ENCODE assay signal across 14 cellular contexts in genomic region chr5:1282139-1282992, GRCh38. TPM values are rescaled to one million over a fixed set of nuclear protein-coding genes. Genes with fewer than 3 reads are reported as not detected.
DNase-seq lines count a peak whose midpoint lies in the region; ATAC-seq and TF ChIP-seq lines count a peak whose summit lies in the region.
"Had no signal": no experiment of that assay in that cellular context is flagged by ENCODE, and none has a peak within 500 bp of the region (broad histone marks: within the 10 kb centered on the region; RNA-seq: fewer than 3 reads in every experiment).

No MANE protein-coding gene starts in this region.

- intact Hi-C loops in right cardiac atrium (cut with DNase I) = no loop called here
- intact Hi-C loops in thyroid gland (cut with DNase I) = no loop called here

- H3K9me3 ChIP-seq in right cardiac atrium (ENCODE audit: control insufficient read depth, low read length) (no peaks in the 10 kb centered on the region), thyroid gland (no peaks in the 10 kb centered on the region)

- 78% methylated on average over 37 of the region's 37 CpGs for WGBS in right cardiac atrium
- 53 to 73% methylated on average over 19 to 30 of the region's 37 CpGs for WGBS in thyroid gland, 2 donors

- peak overlapping the region; percentile 82 for H3K27ac ChIP-seq in RWPE1
- no peak overlapping the region for H3K27ac ChIP-seq in right cardiac atrium (ENCODE audit: low read length)
- H3K27ac ChIP-seq in thyroid gland = no peak overlapping the region
- H3K27ac ChIP-seq: HL-60 had no signal

- POLR2A ChIA-PET in RWPE1 (lab: Yijun Ruan, JAX; ENCODE audit: low non-redundant PET) = no interaction called here

- DNase-seq in activated effector memory CD4-positive, alpha-beta T cell treated with anti-CD3 and anti-CD28 coated beads, Interleukin-2, amount 50 U/mL, for 16 hours = peak; percentile 61
- DNase-seq in activated effector memory CD4-positive, alpha-beta T cell treated with Interleukin-2 at 50 U/mL for 16 hours = no peak
- DNase-seq in RWPE1 (ENCODE audit: low spot score) (peak; percentile 70), right cardiac atrium (peak in 2 of 3 donors; percentile 22 to 72), thyroid gland (peak; percentile 17 to 22), left lobe of liver (ENCODE audit: low spot score) (no peak), inferior parietal cortex (ENCODE audit: extremely low spot score) (no peak)
- DNase-seq in activated CD4-positive, alpha-beta T cell treated with anti-CD3 and anti-CD28 coated beads for 4 hours = no peak
- DNase-seq: activated CD8-positive, alpha-beta memory T cell treated with anti-CD3 and anti-CD28 coated beads, Interleukin-2, amount 10 ng/mL, durations not matched to agents 7 days and 5 days; Calu3; mesenchymal stem cell; small intestine had no signal

- CTCF ChIA-PET in RWPE1 (lab: Yijun Ruan, JAX) = interaction anchor here (0.6 to 0.7 kb wide), 2 partner anchors 16 to 43 kb away, joined by 3 to 4 read pairs; no protein-coding TSS in a partner anchor

- no peaks in the 10 kb centered on the region for H3K36me3 ChIP-seq in thyroid gland

- no peak for TF ChIP-seq CTCF in RWPE1 (conservative IDR thresholded peaks at IDR 0.05; ENCODE audit: low read depth)
- TF ChIP-seq CTCF in thyroid gland (IDR thresholded peaks at IDR 0.05) = no peak

- H3K4me1 ChIP-seq in right cardiac atrium (ENCODE audit: control insufficient read depth, insufficient read depth, low read length) (no peaks in the 10 kb centered on the region), thyroid gland (no peaks in the 10 kb centered on the region)

- H3K27me3 ChIP-seq in right cardiac atrium (ENCODE audit: control insufficient read depth, insufficient read depth) (no peaks in the 10 kb centered on the region), thyroid gland (no peaks in the 10 kb centered on the region)

- H3K4me3 ChIP-seq in right cardiac atrium (ENCODE audit: low read length) (no peak overlapping the region), thyroid gland (replicated peaks in 1 of 3) (no peak overlapping the region)

- ATAC-seq in right cardiac atrium (no peak), left lobe of liver (no peak)
- ATAC-seq: activated CD8-positive, alpha-beta memory T cell treated with anti-CD3 and anti-CD28 coated beads, Interleukin-2, amount 10 ng/mL, durations not matched to agents 7 days and 5 days had no signal

- TF ChIP-seq POLR2A in thyroid gland (IDR thresholded peaks at IDR 0.05) = no peak

RNA-seq across cellular contexts. Expression of gene TERT, which starts 12.5 kb away (rescaled TPM):
- total RNA-seq in right cardiac atrium (not detected), thyroid gland (not detected), left lobe of liver (0.10 TPM)
- not detected for polyA plus RNA-seq in right cardiac atrium
- polyA plus RNA-seq: AG04450 had no signal

RNA-seq across cellular contexts. Expression of gene SLC6A18, which starts 57.2 kb away (rescaled TPM):
- total RNA-seq in right cardiac atrium (not detected), thyroid gland (not detected), left lobe of liver (not detected)
- not detected for polyA plus RNA-seq in right cardiac atrium
- total RNA-seq: activated CD8-positive, alpha-beta memory T cell treated with anti-CD3 and anti-CD28 coated beads, Interleukin-2, amount 10 ng/mL, durations not matched to agents 7 days and 5 days; Calu3 had no signal
- polyA plus RNA-seq: AG04450 had no signal

Comparison
In these comparisons a context has a peak if more than half of its experiments do, and no peak if none do; other contexts are left out.
1. DNase-seq: peak in activated effector memory CD4-positive, alpha-beta T cell treated with anti-CD3 and anti-CD28 coated beads, Interleukin-2, amount 50 U/mL, for 16 hours (single experiment), RWPE1 (single experiment), right cardiac atrium (2 of 3) and thyroid gland (2 of 2); none in activated effector memory CD4-positive, alpha-beta T cell treated with Interleukin-2 at 50 U/mL for 16 hours (single experiment), left lobe of liver (single experiment), activated CD4-positive, alpha-beta T cell treated with anti-CD3 and anti-CD28 coated beads for 4 hours (0 of 2) and inferior parietal cortex (single experiment).